Comparison of ENCODE assay signal across 17 cellular contexts in genomic region chr6:133062077-133062476, GRCh38.
DNase-seq lines count a peak whose midpoint lies in the region; FAIRE-seq lines count a peak whose summit lies in the region.
"Had no signal": no experiment of that assay in that cellular context is flagged by ENCODE, and none has a peak within 500 bp of the region (broad histone marks: within the 10 kb centered on the region; RNA-seq: fewer than 3 reads in every experiment).

No MANE protein-coding gene starts in this region.

- FAIRE-seq in HTR-8/SVneo (lab: Jason Lieb, UNC): no peak
- FAIRE-seq: keratinocyte had no signal

- no peaks in the 10 kb centered on the region for H3K36me3 ChIP-seq in H7 (replicated peaks; ENCODE audit: control insufficient read depth, insufficient read depth, low read length)
- H3K36me3 ChIP-seq: upper lobe of right lung had no signal

- no peaks in the 10 kb centered on the region for H3K27me3 ChIP-seq in H7 (ENCODE audit: control insufficient read depth, insufficient read depth, low read length)
- H3K27me3 ChIP-seq: upper lobe of right lung had no signal

- DNase-seq in HCEC 1CT: peak; percentile 98
- peak; percentile 5 for DNase-seq in amniotic epithelial cell (ENCODE audit: low read depth)
- DNase-seq in globus pallidus (ENCODE audit: low spot score): peak; percentile 38
- peak; percentile 84 for DNase-seq in skeletal muscle cell (ENCODE audit: low read depth)
- DNase-seq in T-helper 1 cell: no peak
- DNase-seq in HTR-8/SVneo (ENCODE audit: insufficient read length, low spot score): no peak
- DNase-seq in H7: no peak
- DNase-seq: activated CD4-positive, alpha-beta T cell treated with anti-CD3 and anti-CD28 coated beads, Interleukin-2, amount 50 U/mL, for 1 hour; CD8-positive, alpha-beta memory T cell; KBM-7; NCI-H1930; NCI-H526 treated with DMSO at 0.1 percent for 48 hours; SHP77; stimulated activated CD4-positive, alpha-beta T cell treated with anti-CD3 and anti-CD28 coated beads, Interleukin-4, amount 100 ng/mL, for 1 hour; T1000; upper lobe of right lung had no signal

- H3K4me3 ChIP-seq in skeletal muscle cell (ENCODE audit: low read depth, low read length): no peak overlapping the region
- no peak overlapping the region for H3K4me3 ChIP-seq in H7 (ENCODE audit: insufficient read depth, low read depth, low read length)
- H3K4me3 ChIP-seq: upper lobe of right lung had no signal

Comparison
In these comparisons a context has a peak if more than half of its experiments do, and no peak if none do; other contexts are left out.
1. DNase-seq: peak in HCEC 1CT (single experiment), amniotic epithelial cell (single experiment), globus pallidus (single experiment) and skeletal muscle cell (single experiment); none in T-helper 1 cell (0 of 5), HTR-8/SVneo (single experiment) and H7 (single experiment).